ENCODE assay signal across 17 cellular contexts in genomic region chr14:80658155-80658554, GRCh38.
DNase-seq lines count a peak whose midpoint lies in the region; ATAC-seq lines count a peak whose summit lies in the region.
"Had no signal": no experiment of that assay in that cellular context is flagged by ENCODE, and none has a peak within 500 bp of the region (broad histone marks: within the 10 kb centered on the region; RNA-seq: fewer than 3 reads in every experiment).

No MANE protein-coding gene starts in this region.

- H3K4me3 Mint-ChIP-seq in activated CD8-positive, alpha-beta T cell treated with anti-CD3 and anti-CD28 coated beads, Interleukin-2, amount 10 ng/mL, durations not matched to agents 7 days and 5 days = no peak overlapping the region
- H3K4me3 Mint-ChIP-seq: CD4-positive, CD25-positive, alpha-beta regulatory T cell had no signal

- H3K36me3 Mint-ChIP-seq in activated CD8-positive, alpha-beta T cell treated with anti-CD3 and anti-CD28 coated beads, Interleukin-2, amount 10 ng/mL, durations not matched to agents 7 days and 5 days (ENCODE audit: low read depth) = peaks cover 2% of the 10 kb centered on the region

- no peak overlapping the region for H3K27ac Mint-ChIP-seq in activated CD8-positive, alpha-beta T cell treated with anti-CD3 and anti-CD28 coated beads, Interleukin-2, amount 10 ng/mL, durations not matched to agents 7 days and 5 days

- POLR2A ChIA-PET in activated CD8-positive, alpha-beta T cell treated with anti-CD3 and anti-CD28 coated beads, Interleukin-2, amount 10 ng/mL, durations not matched to agents 7 days and 5 days (lab: Charles Lee) = no interaction called here

- in situ Hi-C loops in G401 (cut with HindIII; ENCODE audit: low sequenced_read_pairs) = no loop called here

- no peaks in the 10 kb centered on the region for H3K27me3 ChIP-seq in layer of hippocampus (ENCODE audit: control insufficient read depth, insufficient read depth, low read length)

- H3K27me3 Mint-ChIP-seq in activated CD8-positive, alpha-beta T cell treated with anti-CD3 and anti-CD28 coated beads, Interleukin-2, amount 10 ng/mL, durations not matched to agents 7 days and 5 days (ENCODE audit: low read depth) = no peaks in the 10 kb centered on the region
- H3K27me3 Mint-ChIP-seq: CD4-positive, CD25-positive, alpha-beta regulatory T cell had no signal

- H3K27ac ChIP-seq in caudate nucleus (ENCODE audit: low read depth, low read length) (peak overlapping the region; percentile 81), layer of hippocampus (ENCODE audit: low read depth, low read length) (peak overlapping the region; percentile 80), temporal lobe (ENCODE audit: low read depth, low read length) (peak overlapping the region; percentile 46)

- no peaks in the 10 kb centered on the region for H3K4me1 Mint-ChIP-seq in activated CD8-positive, alpha-beta T cell treated with anti-CD3 and anti-CD28 coated beads, Interleukin-2, amount 10 ng/mL, durations not matched to agents 7 days and 5 days (ENCODE audit: low read depth)

- DNase-seq in NCI-H446 treated with DMSO at 0.1 percent for 48 hours (lab: John Stamatoyannopoulos, UW) (peak; percentile 47), caudate nucleus (lab: John Stamatoyannopoulos, UW) (no peak), G401 (ENCODE audit: low spot score) (no peak)
- DNase-seq in activated CD8-positive, alpha-beta T cell treated with anti-CD3 and anti-CD28 coated beads, Interleukin-2, amount 10 ng/mL, durations not matched to agents 7 days and 5 days = no peak
- DNase-seq in activated T-cell treated with anti-CD3 and anti-CD28 coated beads, Interleukin-2, amount 50 U/mL, for 1 hour = no peak
- DNase-seq: CD4-positive, CD25-positive, alpha-beta regulatory T cell; EL; MV-4-11; NCI-H1105 treated with DMSO at 0.1 percent for 48 hours; NCI-H1694 treated with DMSO at 0.1 percent for 48 hours; NCI-H2081 treated with DMSO at 0.1 percent for 48 hours; NCI-H2171 treated with DMSO at 0.1 percent for 48 hours; NCI-H526; Right ventricle myocardium superior; SK-N-SH had no signal

- CTCF ChIA-PET in activated CD8-positive, alpha-beta T cell treated with anti-CD3 and anti-CD28 coated beads, Interleukin-2, amount 10 ng/mL, durations not matched to agents 7 days and 5 days (lab: Charles Lee) = no interaction called here

- peaks cover 8% of the 10 kb centered on the region for H3K9me3 Mint-ChIP-seq in activated CD8-positive, alpha-beta T cell treated with anti-CD3 and anti-CD28 coated beads, Interleukin-2, amount 10 ng/mL, durations not matched to agents 7 days and 5 days (ENCODE audit: insufficient read depth)

- no peak for ATAC-seq in activated CD8-positive, alpha-beta T cell treated with anti-CD3 and anti-CD28 coated beads, Interleukin-2, amount 10 ng/mL, durations not matched to agents 7 days and 5 days
